In genomic region chr18:62331581-62332436, GRCh38 we compare ENCODE assay signal across 1 cellular context.
TF ChIP-seq lines count a peak whose summit lies in the region.

No MANE protein-coding gene starts in this region.

TF ChIP-seq in HepG2, 621 proteins besides CTCF, POLR2A, EP300 and RAD21 (continued from another document):
- TF ChIP-seq GABPB1 (CRISPR knock-in tag; IDR thresholded peaks at IDR 0.05), result no peak
- TF ChIP-seq HNF4G (IDR thresholded peaks at IDR 0.05; ENCODE audit: borderline replicate concordance, low read depth, low read length), result no peak
- TF ChIP-seq HNF4G (CRISPR knock-in tag; IDR thresholded peaks at IDR 0.05; ENCODE audit: borderline replicate concordance, low read depth), result no peak
- TF ChIP-seq ZNF704 (CRISPR knock-in tag; IDR thresholded peaks at IDR 0.05; ENCODE audit: borderline replicate concordance), result no peak
- TF ChIP-seq RBAK (CRISPR knock-in tag; IDR thresholded peaks at IDR 0.05), result no peak
